Comparison of ENCODE assay signal across 22 cellular contexts in genomic region chr7:132290021-132290420, GRCh38.
"Had no signal": no experiment of that assay in that cellular context is flagged by ENCODE, and none has a peak within 500 bp of the region (broad histone marks: within the 10 kb centered on the region; RNA-seq: fewer than 3 reads in every experiment).

No MANE protein-coding gene starts in this region.

- DNase-seq: activated CD4-positive, alpha-beta memory T cell treated with anti-CD3 and anti-CD28 coated beads for 36 hours; activated CD4-positive, alpha-beta T cell treated with anti-CD3 and anti-CD28 coated beads, Interleukin-2, amount 10 ng/mL, durations not matched to agents 7 days and 5 days; activated CD4-positive, CD25-positive, alpha-beta regulatory T cell; activated CD8-positive, alpha-beta memory T cell treated with anti-CD3 and anti-CD28 coated beads for 24 hours; activated effector memory CD4-positive, alpha-beta T cell treated with anti-CD3 and anti-CD28 coated beads, Interleukin-2, amount 50 U/mL, for 16 hours; activated naive CD4-positive, alpha-beta T cell treated with Interleukin-2 at 50 U/mL for 16 hours; activated naive CD8-positive, alpha-beta T cell treated with anti-CD3 and anti-CD28 coated beads, Interleukin-2, amount 50 U/mL, for 24 hours; activated T-cell treated with anti-CD3 and anti-CD28 coated beads, Interleukin-2, amount 50 U/mL, for 4 hours; amniotic stem cell; body of pancreas; NCI-H146; NCI-H1930; NCI-H446; NCI-H524; NCI-H82; Peyer's patch; Right ventricle myocardium superior; T-cell had no signal

- H3K27ac ChIP-seq: ascending aorta, body of pancreas, KMS-11, Peyer's patch, RWPE1, VCaP had no signal

- H3K4me3 ChIP-seq: ascending aorta, body of pancreas, Peyer's patch had no signal
